25 cellular contexts compared by ENCODE assay signal in the genomic region with DNA sequence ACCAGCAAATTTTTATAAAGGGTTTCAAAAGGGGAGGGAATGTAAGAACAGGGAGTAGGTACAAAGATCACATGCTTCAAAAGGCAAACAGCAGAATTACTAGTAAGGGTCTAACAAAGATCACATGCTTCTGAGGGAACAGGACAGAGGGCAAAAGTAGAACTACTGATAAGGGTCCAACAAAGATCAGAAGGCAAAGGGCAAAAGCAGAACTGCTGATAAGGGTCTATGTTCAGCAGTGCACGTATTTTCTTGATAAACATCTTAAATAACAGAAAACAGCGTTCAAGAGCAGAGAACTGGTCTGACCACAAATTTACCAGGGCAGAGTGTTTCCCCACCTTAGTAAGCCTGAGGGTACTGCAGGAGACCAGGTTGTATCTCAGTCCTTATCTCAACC.
"Had no signal": no experiment of that assay in that cellular context is flagged by ENCODE, and none has a peak within 500 bp of the region (broad histone marks: within the 10 kb centered on the region; RNA-seq: fewer than 3 reads in every experiment).

No MANE protein-coding gene starts in this region.

- H3K4me1 Mint-ChIP-seq: natural killer cell; nephron progenitor cell; stimulated activated naive B cell treated with anti-CD40 and anti-IgM and Interleukin-4, amounts not matched to agents 10 μg/mL and 1 μg/mL and 100 μg/mL, for 72 hours had no signal

- DNase-seq: heart right ventricle; hippocampal formation; kidney; left colon; left lung; lower lobe of right lung; mammary epithelial cell; mesenchymal stem cell; natural killer cell; nephron progenitor cell; ovary; retina; right cardiac atrium; sigmoid colon; stimulated activated CD4-positive, alpha-beta T cell treated with anti-CD3 and anti-CD28 coated beads, Interleukin-1b, Interleukin-23, amount 100 ng/mL, for 48 hours; stimulated activated CD4-positive, alpha-beta T cell treated with anti-CD3 and anti-CD28 coated beads, Interleukin-2, amount 100 ng/mL, for 48 hours; stimulated activated CD4-positive, alpha-beta T cell treated with anti-CD3 and anti-CD28 coated beads, Interleukin-4, amount 100 ng/mL, for 4 hours; stimulated activated CD8-positive, alpha-beta memory T cell treated with anti-CD3 and anti-CD28 coated beads, Interleukin-4, amount 100 ng/mL, for 48 hours; stimulated activated naive B cell treated with anti-CD40 and anti-IgM and Interleukin-4, amounts not matched to agents 10 μg/mL and 1 μg/mL and 100 μg/mL, for 72 hours; stimulated activated naive CD8-positive, alpha-beta T cell treated with anti-CD3 and anti-CD28 coated beads, Interleukin-15, Interleukin-2, amounts not matched to agents 100 U/mL and 50 U/mL, for 24 hours; stomach; testis; thyroid gland; transverse colon; upper lobe of right lung had no signal

- ATAC-seq: heart right ventricle; left colon; left lung; lower lobe of right lung; natural killer cell; right cardiac atrium; stimulated activated naive B cell treated with anti-CD40 and anti-IgM and Interleukin-4, amounts not matched to agents 10 μg/mL and 1 μg/mL and 100 μg/mL, for 72 hours; stimulated activated naive CD8-positive, alpha-beta T cell treated with anti-CD3 and anti-CD28 coated beads, Interleukin-15, Interleukin-2, amounts not matched to agents 100 U/mL and 50 U/mL, for 24 hours; upper lobe of right lung had no signal

- H3K27ac Mint-ChIP-seq: natural killer cell; nephron progenitor cell; stimulated activated naive B cell treated with anti-CD40 and anti-IgM and Interleukin-4, amounts not matched to agents 10 μg/mL and 1 μg/mL and 100 μg/mL, for 72 hours had no signal

- H3K4me3 Mint-ChIP-seq: natural killer cell; nephron progenitor cell; stimulated activated naive B cell treated with anti-CD40 and anti-IgM and Interleukin-4, amounts not matched to agents 10 μg/mL and 1 μg/mL and 100 μg/mL, for 72 hours had no signal
